8 cellular contexts compared by ENCODE assay signal in genomic region chr7:32494946-32495297, GRCh38. TPM values are rescaled to one million over a fixed set of nuclear protein-coding genes. Genes with fewer than 3 reads are reported as not detected.
DNase-seq lines count a peak whose midpoint lies in the region; ATAC-seq and TF ChIP-seq lines count a peak whose summit lies in the region.

No MANE protein-coding gene starts in this region.

- TF ChIP-seq CTCF in GM23338 (conservative IDR thresholded peaks at IDR 0.05; ENCODE audit: low read depth in 2 of 2) (no peak), Peyer's patch (IDR thresholded peaks at IDR 0.05) (no peak), fibroblast of mammary gland (conservative IDR thresholded peaks at IDR 0.05; ENCODE audit: control insufficient read depth, insufficient read depth, low read depth, low read length) (no peak), psoas muscle (IDR thresholded peaks at IDR 0.05) (no peak)

- peak overlapping the region; percentile 86 for H3K4me3 Mint-ChIP-seq in GM23338

- peak overlapping the region; percentile 72 for H3K9ac ChIP-seq in ES-I3 (ENCODE audit: low read depth, low read length)

- peak overlapping the region; percentile 71; the same call in 1 of the 2 replicates for H3K27ac ChIP-seq in GM23338 (ENCODE audit: low read depth)
- peak overlapping the region; percentile 93 to 99 (median 98) for H3K27ac ChIP-seq in Peyer's patch
- H3K27ac ChIP-seq in psoas muscle, result peak overlapping the region; percentile 98

- H3K79me2 ChIP-seq in GM23338 (replicated peaks; ENCODE audit: insufficient read depth), result peaks cover 40% of the 10 kb centered on the region

- no peaks in the 10 kb centered on the region; the same call in 1 of the 2 replicates for H3F3A ChIP-seq in GM23338 (replicated peaks; ENCODE audit: low read depth)

- peaks cover 19% of the 10 kb centered on the region for H3K36me3 Mint-ChIP-seq in GM23338 (ENCODE audit: low read depth)

- H3K27ac Mint-ChIP-seq in GM23338, result peak overlapping the region; percentile 89

- H3K9me3 Mint-ChIP-seq in GM23338, result peaks cover 4% of the 10 kb centered on the region

- H3K36me3 ChIP-seq in ES-I3 (ENCODE audit: insufficient read depth, low read length), result no peaks in the 10 kb centered on the region
- H3K36me3 ChIP-seq in GM23338 (ENCODE audit: insufficient read depth), result no peaks in the 10 kb centered on the region
- no peaks in the 10 kb centered on the region for H3K36me3 ChIP-seq in Peyer's patch
- H3K36me3 ChIP-seq in psoas muscle (ENCODE audit: insufficient read depth in 1 of 2, low read depth in 1 of 2), result no peaks in the 10 kb centered on the region

- H3K4me2 ChIP-seq in GM23338, result peak overlapping the region; percentile 83

- peaks cover 12% of the 10 kb centered on the region for H3K4me1 Mint-ChIP-seq in GM23338

- no peak; the same call in 2 of the 3 replicates for ATAC-seq in GM23338
- ATAC-seq in psoas muscle, result peak; percentile 1 to 14 (median 4)

- TF ChIP-seq POLR2A in Peyer's patch (IDR thresholded peaks at IDR 0.05), result no peak

- no peaks in the 10 kb centered on the region for H3K9me3 ChIP-seq in ES-I3 (ENCODE audit: control insufficient read depth, insufficient read depth, low read length)
- no peaks in the 10 kb centered on the region for H3K9me3 ChIP-seq in Peyer's patch
- no peaks in the 10 kb centered on the region for H3K9me3 ChIP-seq in psoas muscle

- intact Hi-C loops in psoas muscle (cut with DNase I), result loop anchor here in 1 of 2 donors (5.0 kb wide), 3 partner anchors 37 to 462 kb away; partner anchors contain the start of gene FKBP9

- H3K9me2 ChIP-seq in GM23338 (ENCODE audit: insufficient read depth), result no peaks in the 10 kb centered on the region

- H3K4me3 ChIP-seq in GM23338 (peak overlapping the region; percentile 77), Peyer's patch (peak overlapping the region; percentile 75 to 99 (median 96)), fibroblast of mammary gland (ENCODE audit: control insufficient read depth, low read depth, low read length) (peak overlapping the region; percentile 86), psoas muscle (peak overlapping the region; percentile 96)

- DNase-seq in GM23338 (ENCODE audit: low spot score) (no peak), Peyer's patch (no peak), fibroblast of mammary gland (ENCODE audit: low read depth) (no peak), psoas muscle (no peak), NCI-H524 (lab: John Stamatoyannopoulos, UW) (no peak), SHP77 (lab: John Stamatoyannopoulos, UW) (no peak), DMS114 treated with DMSO at 0.1 percent for 48 hours (lab: John Stamatoyannopoulos, UW; ENCODE audit: unreplicated experiment) (no peak)

- no peaks in the 10 kb centered on the region for H3K4me1 ChIP-seq in ES-I3 (ENCODE audit: insufficient read depth, low read length)
- peaks cover 11% of the 10 kb centered on the region; the same call in 1 of the 2 replicates for H3K4me1 ChIP-seq in GM23338 (ENCODE audit: insufficient read depth)
- H3K4me1 ChIP-seq in Peyer's patch, result peaks cover 0 to 15% (median 3%) of the 10 kb centered on the region in 4 donors
- H3K4me1 ChIP-seq in psoas muscle, result peaks cover 18% of the 10 kb centered on the region

- no peaks in the 10 kb centered on the region for H3K27me3 ChIP-seq in GM23338 (ENCODE audit: insufficient read depth)
- no peaks in the 10 kb centered on the region for H3K27me3 ChIP-seq in Peyer's patch
- no peaks in the 10 kb centered on the region for H3K27me3 ChIP-seq in psoas muscle (ENCODE audit: insufficient read depth in 3 of 3, low read length in 2 of 3)

- 0 to 2% (median 1%) methylated on average over 9 to 14 of the region's 14 CpGs for WGBS in psoas muscle, 3 donors

- no peaks in the 10 kb centered on the region for H3K27me3 Mint-ChIP-seq in GM23338 (ENCODE audit: insufficient read depth, low read depth, poor library complexity)

- H2AFZ ChIP-seq in GM23338, result peak overlapping the region; percentile 75; the same call in 1 of the 2 replicates

- H4K20me1 ChIP-seq in GM23338 (replicated peaks; ENCODE audit: insufficient read depth), result no peaks in the 10 kb centered on the region

TF ChIP-seq in GM23338, 12 proteins besides CTCF, POLR2A, EP300 and RAD21:
- TF ChIP-seq EZH2 (IDR thresholded peaks at IDR 0.05; ENCODE audit: low read depth, unreplicated experiment), result no peak
- TF ChIP-seq NANOG (IDR thresholded peaks at IDR 0.05; ENCODE audit: borderline replicate concordance), result no peak
- peak; percentile 86 for TF ChIP-seq POLR2AphosphoS5 (IDR thresholded peaks at IDR 0.05; ENCODE audit: low read depth)
TF ChIP-seq in GM23338: peak in this region for 1.

RNA-seq across cellular contexts. Expression of gene AVL9, which starts 0.4 kb away (rescaled TPM):
- 33.8 and 35.0 TPM in 2 replicates for total RNA-seq in GM23338 (2014; rRNA removed; shearing (Covaris generic))
- polyA plus RNA-seq in GM23338 (2016; fragmentation: Nextera tagmentation; extraction: Ambion mirVana), result 13.1 and 14.3 TPM in 2 replicates
- 10 to 100 TPM; 44.5 to 82.5 (median 52.5) TPM for total RNA-seq in Peyer's patch
- 10 to 100 TPM; 11.5 to 25.2 (median 21.0) TPM for total RNA-seq in psoas muscle
- 10 to 100 TPM in 2 of 3 donors, 1 to 10 TPM in 1; 8.1 to 23.8 (median 17.5) TPM for polyA plus RNA-seq in psoas muscle

RNA-seq across cellular contexts. Expression of gene LSM5, which starts 4.7 kb away (rescaled TPM):
- total RNA-seq in GM23338 (2014; rRNA removed; shearing (Covaris generic)), result 56.6 and 59.5 TPM in 2 replicates
- polyA plus RNA-seq in GM23338 (2016; fragmentation: Nextera tagmentation; extraction: Ambion mirVana), result 469 and 513 TPM in 2 replicates
- total RNA-seq in Peyer's patch, result 10 to 100 TPM in 2 of 4 donors, 1 to 10 TPM in 2; 6.2 to 32.2 (median 10.0) TPM
- total RNA-seq in psoas muscle, result 10 to 100 TPM; 19.6 to 44.3 (median 35.6) TPM
- polyA plus RNA-seq in psoas muscle, result 100 to 1,000 TPM in 1 of 3 donors, 10 to 100 TPM in 2; 54.3 to 108 (median 70.5) TPM
